Comparison of ENCODE assay signal across 2 cellular contexts in genomic region chr14:42510071-42510470, GRCh38.
TF ChIP-seq lines count a peak whose summit lies in the region.

No MANE protein-coding gene starts in this region.

TF ChIP-seq in HepG2, 621 proteins besides CTCF, POLR2A, EP300 and RAD21:
- TF ChIP-seq FOXA1 (IDR thresholded peaks at IDR 0.05) (peak; percentile 29; the same call in 1 of the 2 replicates), FOXA1 (CRISPR knock-in tag; IDR thresholded peaks at IDR 0.05) (no peak), PLRG1 (conservative IDR thresholded peaks at IDR 0.05) (0 out of 2 replicates have a peak, but pooled peaks have one; percentile 58), FOXP4 (CRISPR knock-in tag; IDR thresholded peaks at IDR 0.05) (no peak)

TF ChIP-seq in WTC11, 78 proteins besides CTCF, POLR2A, EP300 and RAD21:
- TF ChIP-seq ZNF512 (CRISPR knock-in tag; IDR thresholded peaks at IDR 0.05; ENCODE audit: borderline replicate concordance), result peak; percentile 89; the same call in 1 of the 2 replicates
- no peak for TF ChIP-seq AR (CRISPR knock-in tag; IDR thresholded peaks at IDR 0.05)
- no peak for TF ChIP-seq ATF2 (CRISPR knock-in tag; IDR thresholded peaks at IDR 0.05; ENCODE audit: borderline replicate concordance, low read depth)
TF ChIP-seq in WTC11: peak in this region for 1.
